8 cellular contexts compared by ENCODE assay signal in genomic region chr4:10131202-10131601, GRCh38.
"Had no signal": no experiment of that assay in that cellular context is flagged by ENCODE, and none has a peak within 500 bp of the region (broad histone marks: within the 10 kb centered on the region; RNA-seq: fewer than 3 reads in every experiment).

No MANE protein-coding gene starts in this region.

- H3K4me3 ChIP-seq: GM12878 had no signal

- DNase-seq: GDM1, GF-D8 had no signal

- ATAC-seq: GM12878 had no signal

- FAIRE-seq: G401.6, GM12878, GM12891, GM12892, GM18507, GM19239 had no signal
